ENCODE assay signal across 1 cellular context in genomic region chr3:197542741-197543454, GRCh38.
TF ChIP-seq lines count a peak whose summit lies in the region.

No MANE protein-coding gene starts in this region.

TF ChIP-seq in GM23338, 12 proteins besides CTCF, POLR2A, EP300 and RAD21 (continued from another document):
- no peak for TF ChIP-seq ZNF462 (CRISPR knock-in tag; IDR thresholded peaks at IDR 0.05)
- no peak for TF ChIP-seq EZH2phosphoT487 (IDR thresholded peaks at IDR 0.05; ENCODE audit: unreplicated experiment)
- no peak for TF ChIP-seq STAT1 (IDR thresholded peaks at IDR 0.05; ENCODE audit: unreplicated experiment)
- no peak for TF ChIP-seq REST (IDR thresholded peaks at IDR 0.05; ENCODE audit: unreplicated experiment)
- TF ChIP-seq ZNF114 (CRISPR knock-in tag; IDR thresholded peaks at IDR 0.05) = no peak
- TF ChIP-seq JUNB (IDR thresholded peaks at IDR 0.05; ENCODE audit: unreplicated experiment) = no peak
- TF ChIP-seq ETS1 (IDR thresholded peaks at IDR 0.05) = no peak
